In genomic region chr14:65462411-65462810, GRCh38 we compare ENCODE assay signal across 1 cellular context.
TF ChIP-seq lines count a peak whose summit lies in the region.

No MANE protein-coding gene starts in this region.

TF ChIP-seq in GM12878, 131 proteins besides CTCF, POLR2A, EP300 and RAD21 (continued from another document and continues in another):
- peak; percentile 86 for TF ChIP-seq BCL3 (IDR thresholded peaks at IDR 0.05; ENCODE audit: borderline replicate concordance, insufficient read depth, low read depth, low read length, poor library complexity, severe bottlenecking)
- TF ChIP-seq POU2F2 (IDR thresholded peaks at IDR 0.05; ENCODE audit: borderline replicate concordance, low read depth, low read length): no peak
- no peak; the same call in 1 of the 2 replicates for TF ChIP-seq BMI1 (IDR thresholded peaks at IDR 0.05; ENCODE audit: borderline replicate concordance)
- TF ChIP-seq E4F1 (IDR thresholded peaks at IDR 0.05; ENCODE audit: borderline replicate concordance, partially characterized antibody): no peak
- no peak for TF ChIP-seq SIX5 (IDR thresholded peaks at IDR 0.05; ENCODE audit: low read depth, low read length, severe bottlenecking)
- TF ChIP-seq ATF2 (IDR thresholded peaks at IDR 0.05; ENCODE audit: low read length): peak; percentile 91
- peak; percentile 60; the same call in 1 of the 2 replicates for TF ChIP-seq NR2F1 (conservative IDR thresholded peaks at IDR 0.05)
- TF ChIP-seq CHD4 (IDR thresholded peaks at IDR 0.05): no peak
- TF ChIP-seq NKRF (conservative IDR thresholded peaks at IDR 0.05): no peak
- no peak for TF ChIP-seq IRF4 (IDR thresholded peaks at IDR 0.05; ENCODE audit: low read depth, low read length)
- no peak for TF ChIP-seq BRCA1 (IDR thresholded peaks at IDR 0.05; ENCODE audit: low read depth, low read length)
- 0 out of 2 replicates have a peak, but pooled peaks have one; percentile 51 for TF ChIP-seq TCF12 (IDR thresholded peaks at IDR 0.05; ENCODE audit: low read depth, low read length)
- no peak for TF ChIP-seq BCLAF1 (IDR thresholded peaks at IDR 0.05)
- no peak for TF ChIP-seq RCOR1 (conservative IDR thresholded peaks at IDR 0.05; ENCODE audit: low read depth, low read length)
- TF ChIP-seq SRF (IDR thresholded peaks at IDR 0.05; ENCODE audit: low read depth in 2 of 2, low read length in 2 of 2): no peak
- peak; percentile 38; the same call in 1 of the 2 replicates for TF ChIP-seq MLLT1 (IDR thresholded peaks at IDR 0.05)
- TF ChIP-seq REST (IDR thresholded peaks at IDR 0.05; ENCODE audit: low read depth, low read length): no peak
- no peak for TF ChIP-seq PRDM15 (CRISPR knock-in tag; IDR thresholded peaks at IDR 0.05)
- no peak for TF ChIP-seq CHD2 (IDR thresholded peaks at IDR 0.05; ENCODE audit: borderline replicate concordance, low read depth, low read length)
- TF ChIP-seq ETV6 (conservative IDR thresholded peaks at IDR 0.05 in 1 of 2, IDR thresholded peaks at IDR 0.05 in 1 of 2; ENCODE audit: borderline replicate concordance in 1 of 2, low read depth in 1 of 2): peak in 1 of 2 experiments; percentile 64; a peak in 1 of 4 replicates
- peak; percentile 44 to 79; a peak in 3 of 4 replicates for TF ChIP-seq IKZF2 (IDR thresholded peaks at IDR 0.05)
- TF ChIP-seq PAX8 (IDR thresholded peaks at IDR 0.05): no peak
- no peak for TF ChIP-seq IRF5 (IDR thresholded peaks at IDR 0.05; ENCODE audit: borderline replicate concordance)
- no peak for TF ChIP-seq HDGF (IDR thresholded peaks at IDR 0.05)
- TF ChIP-seq ZNF622 (IDR thresholded peaks at IDR 0.05): no peak
- peak; percentile 47; the same call in 1 of the 2 replicates for TF ChIP-seq PAX5 (IDR thresholded peaks at IDR 0.05; ENCODE audit: borderline replicate concordance, low read depth, low read length)
- TF ChIP-seq TCF3 (IDR thresholded peaks at IDR 0.05; ENCODE audit: borderline replicate concordance, insufficient read depth, low read depth, low read length): no peak
- TF ChIP-seq YBX1 (IDR thresholded peaks at IDR 0.05): no peak
